ENCODE assay signal across 11 cellular contexts in genomic region chr18:2123077-2123476, GRCh38.
"Had no signal": no experiment of that assay in that cellular context is flagged by ENCODE, and none has a peak within 500 bp of the region (broad histone marks: within the 10 kb centered on the region; RNA-seq: fewer than 3 reads in every experiment).

No MANE protein-coding gene starts in this region.

- ATAC-seq: GM23338, HCT116 had no signal

- H3K27ac Mint-ChIP-seq: GM23338, H9, HFFc6 had no signal

- FAIRE-seq: H1, H54 had no signal

- H3K36me3 ChIP-seq: HAP-1 had no signal

- DNase-seq: GM23248, GOT3, H7, H9, HCEC 1CT, HFFc6 had no signal

- H3K4me3 Mint-ChIP-seq: GM23338, H9, HFFc6 had no signal

- H3K4me3 ChIP-seq: GM23248, GM23338, HAP-1 had no signal

- H3K9me3 ChIP-seq: HAP-1 had no signal

- H3K9ac ChIP-seq: GM23248 had no signal

- H3K27ac ChIP-seq: GM23248 had no signal

- H3K9me3 Mint-ChIP-seq: GM23338, H9, HFFc6 had no signal

- H3K4me2 ChIP-seq: GM23338 had no signal

- H2AFZ ChIP-seq: GM23248, GM23338 had no signal
